ENCODE assay signal across 2 cellular contexts in genomic region chr2:66329081-66329605, GRCh38.
TF ChIP-seq lines count a peak whose summit lies in the region.

No MANE protein-coding gene starts in this region.

TF ChIP-seq in GM23338, 12 proteins besides CTCF, POLR2A, EP300 and RAD21:
- TF ChIP-seq EZH2 (IDR thresholded peaks at IDR 0.05; ENCODE audit: low read depth, unreplicated experiment) = no peak
- TF ChIP-seq ETS1 (IDR thresholded peaks at IDR 0.05) = no peak
- TF ChIP-seq STAT1 (IDR thresholded peaks at IDR 0.05; ENCODE audit: unreplicated experiment) = no peak
- TF ChIP-seq ZNF114 (CRISPR knock-in tag; IDR thresholded peaks at IDR 0.05) = no peak
- TF ChIP-seq NANOG (IDR thresholded peaks at IDR 0.05; ENCODE audit: borderline replicate concordance) = no peak
- no peak for TF ChIP-seq REST (IDR thresholded peaks at IDR 0.05; ENCODE audit: unreplicated experiment)

TF ChIP-seq in H1, 55 proteins besides CTCF, POLR2A, EP300 and RAD21:
- no peak for TF ChIP-seq MAX (IDR thresholded peaks at IDR 0.05)
